Comparison of ENCODE assay signal across 2 cellular contexts in genomic region chr19:32350492-32350891, GRCh38.
TF ChIP-seq lines count a peak whose summit lies in the region.

No MANE protein-coding gene starts in this region.

TF ChIP-seq in A549, 52 proteins besides CTCF, POLR2A, EP300 and RAD21 (continued from another document):
- TF ChIP-seq HDAC2 (IDR thresholded peaks at IDR 0.05) (no peak), MYC (IDR thresholded peaks at IDR 0.05; ENCODE audit: borderline replicate concordance, low read length) (no peak), RARB (CRISPR knock-in tag; IDR thresholded peaks at IDR 0.05) (0 out of 2 replicates have a peak, but pooled peaks have one; percentile 44), TP53 (CRISPR knock-in tag; IDR thresholded peaks at IDR 0.05) (no peak), SMC3 (IDR thresholded peaks at IDR 0.05) (no peak), ELK1 (IDR thresholded peaks at IDR 0.05; ENCODE audit: low read depth, low read length) (no peak), FOSL2 (IDR thresholded peaks at IDR 0.05) (no peak), FOSL2 (CRISPR knock-in tag; IDR thresholded peaks at IDR 0.05) (peak; percentile 71), HOXA7 (CRISPR knock-in tag; IDR thresholded peaks at IDR 0.05) (no peak), NPAS2 (CRISPR knock-in tag; IDR thresholded peaks at IDR 0.05; ENCODE audit: borderline replicate concordance) (no peak), MAX (IDR thresholded peaks at IDR 0.05) (no peak), USF2 (IDR thresholded peaks at IDR 0.05) (no peak), GATA3 (IDR thresholded peaks at IDR 0.05; ENCODE audit: borderline replicate concordance) (no peak)
- TF ChIP-seq, protein P1, sequence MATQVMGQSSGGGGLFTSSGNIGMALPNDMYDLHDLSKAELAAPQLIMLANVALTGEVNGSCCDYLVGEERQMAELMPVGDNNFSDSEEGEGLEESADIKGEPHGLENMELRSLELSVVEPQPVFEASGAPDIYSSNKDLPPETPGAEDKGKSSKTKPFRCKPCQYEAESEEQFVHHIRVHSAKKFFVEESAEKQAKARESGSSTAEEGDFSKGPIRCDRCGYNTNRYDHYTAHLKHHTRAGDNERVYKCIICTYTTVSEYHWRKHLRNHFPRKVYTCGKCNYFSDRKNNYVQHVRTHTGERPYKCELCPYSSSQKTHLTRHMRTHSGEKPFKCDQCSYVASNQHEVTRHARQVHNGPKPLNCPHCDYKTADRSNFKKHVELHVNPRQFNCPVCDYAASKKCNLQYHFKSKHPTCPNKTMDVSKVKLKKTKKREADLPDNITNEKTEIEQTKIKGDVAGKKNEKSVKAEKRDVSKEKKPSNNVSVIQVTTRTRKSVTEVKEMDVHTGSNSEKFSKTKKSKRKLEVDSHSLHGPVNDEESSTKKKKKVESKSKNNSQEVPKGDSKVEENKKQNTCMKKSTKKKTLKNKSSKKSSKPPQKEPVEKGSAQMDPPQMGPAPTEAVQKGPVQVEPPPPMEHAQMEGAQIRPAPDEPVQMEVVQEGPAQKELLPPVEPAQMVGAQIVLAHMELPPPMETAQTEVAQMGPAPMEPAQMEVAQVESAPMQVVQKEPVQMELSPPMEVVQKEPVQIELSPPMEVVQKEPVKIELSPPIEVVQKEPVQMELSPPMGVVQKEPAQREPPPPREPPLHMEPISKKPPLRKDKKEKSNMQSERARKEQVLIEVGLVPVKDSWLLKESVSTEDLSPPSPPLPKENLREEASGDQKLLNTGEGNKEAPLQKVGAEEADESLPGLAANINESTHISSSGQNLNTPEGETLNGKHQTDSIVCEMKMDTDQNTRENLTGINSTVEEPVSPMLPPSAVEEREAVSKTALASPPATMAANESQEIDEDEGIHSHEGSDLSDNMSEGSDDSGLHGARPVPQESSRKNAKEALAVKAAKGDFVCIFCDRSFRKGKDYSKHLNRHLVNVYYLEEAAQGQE (IDR thresholded peaks at IDR 0.05), result no peak
- TF ChIP-seq, protein P2, sequence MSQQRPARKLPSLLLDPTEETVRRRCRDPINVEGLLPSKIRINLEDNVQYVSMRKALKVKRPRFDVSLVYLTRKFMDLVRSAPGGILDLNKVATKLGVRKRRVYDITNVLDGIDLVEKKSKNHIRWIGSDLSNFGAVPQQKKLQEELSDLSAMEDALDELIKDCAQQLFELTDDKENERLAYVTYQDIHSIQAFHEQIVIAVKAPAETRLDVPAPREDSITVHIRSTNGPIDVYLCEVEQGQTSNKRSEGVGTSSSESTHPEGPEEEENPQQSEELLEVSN (IDR thresholded peaks at IDR 0.05; ENCODE audit: borderline replicate concordance, low read depth), result no peak
- TF ChIP-seq, protein P3, sequence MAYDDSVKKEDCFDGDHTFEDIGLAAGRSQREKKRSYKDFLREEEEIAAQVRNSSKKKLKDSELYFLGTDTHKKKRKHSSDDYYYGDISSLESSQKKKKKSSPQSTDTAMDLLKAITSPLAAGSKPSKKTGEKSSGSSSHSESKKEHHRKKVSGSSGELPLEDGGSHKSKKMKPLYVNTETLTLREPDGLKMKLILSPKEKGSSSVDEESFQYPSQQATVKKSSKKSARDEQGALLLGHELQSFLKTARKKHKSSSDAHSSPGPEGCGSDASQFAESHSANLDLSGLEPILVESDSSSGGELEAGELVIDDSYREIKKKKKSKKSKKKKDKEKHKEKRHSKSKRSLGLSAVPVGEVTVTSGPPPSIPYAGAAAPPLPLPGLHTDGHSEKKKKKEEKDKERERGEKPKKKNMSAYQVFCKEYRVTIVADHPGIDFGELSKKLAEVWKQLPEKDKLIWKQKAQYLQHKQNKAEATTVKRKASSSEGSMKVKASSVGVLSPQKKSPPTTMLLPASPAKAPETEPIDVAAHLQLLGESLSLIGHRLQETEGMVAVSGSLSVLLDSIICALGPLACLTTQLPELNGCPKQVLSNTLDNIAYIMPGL (CRISPR knock-in tag; IDR thresholded peaks at IDR 0.05; ENCODE audit: borderline replicate concordance), result no peak

TF ChIP-seq in HCT116, 20 proteins besides CTCF, POLR2A, EP300 and RAD21 (continued from another document):
- TF ChIP-seq ZBTB33 (IDR thresholded peaks at IDR 0.05; ENCODE audit: extremely low read depth, insufficient replicate concordance, low read length) (no peak), CEBPB (IDR thresholded peaks at IDR 0.05; ENCODE audit: low read depth) (no peak), SIN3A (IDR thresholded peaks at IDR 0.05; ENCODE audit: low read depth) (no peak), ZNF274 (IDR thresholded peaks at IDR 0.05; ENCODE audit: low read depth, low read length) (no peak), YY1 (IDR thresholded peaks at IDR 0.05; ENCODE audit: extremely low read depth, insufficient replicate concordance, low read depth, low read length) (no peak), MAX (IDR thresholded peaks at IDR 0.05) (no peak), ATF3 (IDR thresholded peaks at IDR 0.05) (no peak), ELF1 (IDR thresholded peaks at IDR 0.05; ENCODE audit: borderline replicate concordance, low read depth) (no peak), FOSL1 (IDR thresholded peaks at IDR 0.05; ENCODE audit: low read depth) (no peak), EZH2phosphoT487 (IDR thresholded peaks at IDR 0.05; ENCODE audit: borderline replicate concordance) (no peak), JUND (IDR thresholded peaks at IDR 0.05) (no peak), CBX3 (IDR thresholded peaks at IDR 0.05; ENCODE audit: low read depth) (no peak), EZH2 (IDR thresholded peaks at IDR 0.05) (no peak), ZFX (IDR thresholded peaks at IDR 0.05) (no peak), EGR1 (IDR thresholded peaks at IDR 0.05; ENCODE audit: low read depth) (no peak), SP1 (IDR thresholded peaks at IDR 0.05; ENCODE audit: low read depth) (no peak), SRF (IDR thresholded peaks at IDR 0.05; ENCODE audit: low read depth) (no peak)
- TF ChIP-seq, protein P1 (IDR thresholded peaks at IDR 0.05; ENCODE audit: low read depth), result no peak
